Comparison of ENCODE assay signal across 1 cellular context in the genomic region with DNA sequence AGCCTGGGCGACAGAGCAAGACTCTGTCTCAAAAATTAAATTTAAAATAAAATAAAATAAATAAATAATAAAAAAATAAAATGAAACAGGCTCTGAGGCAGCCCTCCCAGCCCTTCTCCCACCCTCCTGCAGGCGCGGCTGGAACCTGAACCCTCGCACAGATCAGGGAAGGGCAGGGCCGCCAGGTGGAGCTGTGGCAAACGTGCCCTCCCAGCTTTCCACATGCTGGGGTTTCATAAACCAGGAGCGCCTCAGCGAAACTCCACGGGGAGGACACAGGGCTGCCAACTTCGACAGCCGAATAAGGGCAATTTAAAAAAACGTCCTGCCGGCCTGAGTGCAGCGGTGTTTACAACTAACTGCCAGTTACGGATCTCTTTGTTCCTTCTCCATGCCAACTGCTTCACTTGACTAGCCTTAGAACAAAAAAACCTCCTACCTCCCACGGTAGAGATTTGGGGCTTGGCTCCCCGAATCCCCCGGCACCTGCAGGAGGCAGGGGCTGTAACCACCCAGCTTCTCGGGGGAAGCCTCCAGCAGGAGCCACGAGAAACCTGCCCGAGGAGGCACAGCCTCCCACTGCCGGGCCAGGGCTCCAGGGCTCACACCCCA.
TF ChIP-seq lines count a peak whose summit lies in the region.

No MANE protein-coding gene starts in this region.

TF ChIP-seq in HEK293, 187 proteins besides CTCF, POLR2A, EP300 and RAD21 (continued from another document):
- TF ChIP-seq ZNF654 (tag by site-specific recombination; IDR thresholded peaks at IDR 0.05; ENCODE audit: low read depth), result peak; percentile 23
- peak; percentile 60 for TF ChIP-seq ZIC2 (tag by site-specific recombination; IDR thresholded peaks at IDR 0.05)
- peak; percentile 40; the same call in 1 of the 2 replicates for TF ChIP-seq ZBTB8A (tag by site-specific recombination; IDR thresholded peaks at IDR 0.05)
- TF ChIP-seq SALL2 (tag by site-specific recombination; IDR thresholded peaks at IDR 0.05; ENCODE audit: borderline replicate concordance), result no peak
- TF ChIP-seq ZNF623 (tag by site-specific recombination; IDR thresholded peaks at IDR 0.05), result no peak
- no peak for TF ChIP-seq ZNF169 (tag by site-specific recombination; IDR thresholded peaks at IDR 0.05)
- no peak for TF ChIP-seq ZNF433 (tag by site-specific recombination; IDR thresholded peaks at IDR 0.05; ENCODE audit: low read depth)
- TF ChIP-seq, protein P1, sequence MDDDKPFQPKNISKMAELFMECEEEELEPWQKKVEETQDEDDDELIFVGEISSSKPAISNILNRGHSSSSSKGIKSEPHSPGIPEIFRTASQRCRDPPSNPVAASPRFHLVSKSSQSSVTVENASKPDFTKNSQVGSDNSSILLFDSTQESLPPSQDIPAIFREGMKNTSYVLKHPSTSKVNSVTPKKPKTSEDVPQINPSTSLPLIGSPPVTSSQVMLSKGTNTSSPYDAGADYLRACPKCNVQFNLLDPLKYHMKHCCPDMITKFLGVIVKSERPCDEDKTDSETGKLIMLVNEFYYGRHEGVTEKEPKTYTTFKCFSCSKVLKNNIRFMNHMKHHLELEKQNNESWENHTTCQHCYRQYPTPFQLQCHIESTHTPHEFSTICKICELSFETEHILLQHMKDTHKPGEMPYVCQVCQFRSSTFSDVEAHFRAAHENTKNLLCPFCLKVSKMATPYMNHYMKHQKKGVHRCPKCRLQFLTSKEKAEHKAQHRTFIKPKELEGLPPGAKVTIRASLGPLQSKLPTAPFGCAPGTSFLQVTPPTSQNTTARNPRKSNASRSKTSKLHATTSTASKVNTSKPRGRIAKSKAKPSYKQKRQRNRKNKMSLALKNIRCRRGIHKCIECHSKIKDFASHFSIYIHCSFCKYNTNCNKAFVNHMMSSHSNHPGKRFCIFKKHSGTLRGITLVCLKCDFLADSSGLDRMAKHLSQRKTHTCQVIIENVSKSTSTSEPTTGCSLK (tag by site-specific recombination; IDR thresholded peaks at IDR 0.05), result no peak
- TF ChIP-seq ZSCAN16 (tag by site-specific recombination; IDR thresholded peaks at IDR 0.05), result no peak
- no peak for TF ChIP-seq ZNF132 (tag by site-specific recombination; IDR thresholded peaks at IDR 0.05; ENCODE audit: borderline replicate concordance)
- 0 out of 2 replicates have a peak, but pooled peaks have one; percentile 41 for TF ChIP-seq GLIS2 (tag by site-specific recombination; IDR thresholded peaks at IDR 0.05)
- no peak for TF ChIP-seq MEIS1 (CRISPR knock-in tag; IDR thresholded peaks at IDR 0.05; ENCODE audit: borderline replicate concordance)
- no peak for TF ChIP-seq ZNF768 (tag by site-specific recombination; IDR thresholded peaks at IDR 0.05)
- TF ChIP-seq, protein P2, sequence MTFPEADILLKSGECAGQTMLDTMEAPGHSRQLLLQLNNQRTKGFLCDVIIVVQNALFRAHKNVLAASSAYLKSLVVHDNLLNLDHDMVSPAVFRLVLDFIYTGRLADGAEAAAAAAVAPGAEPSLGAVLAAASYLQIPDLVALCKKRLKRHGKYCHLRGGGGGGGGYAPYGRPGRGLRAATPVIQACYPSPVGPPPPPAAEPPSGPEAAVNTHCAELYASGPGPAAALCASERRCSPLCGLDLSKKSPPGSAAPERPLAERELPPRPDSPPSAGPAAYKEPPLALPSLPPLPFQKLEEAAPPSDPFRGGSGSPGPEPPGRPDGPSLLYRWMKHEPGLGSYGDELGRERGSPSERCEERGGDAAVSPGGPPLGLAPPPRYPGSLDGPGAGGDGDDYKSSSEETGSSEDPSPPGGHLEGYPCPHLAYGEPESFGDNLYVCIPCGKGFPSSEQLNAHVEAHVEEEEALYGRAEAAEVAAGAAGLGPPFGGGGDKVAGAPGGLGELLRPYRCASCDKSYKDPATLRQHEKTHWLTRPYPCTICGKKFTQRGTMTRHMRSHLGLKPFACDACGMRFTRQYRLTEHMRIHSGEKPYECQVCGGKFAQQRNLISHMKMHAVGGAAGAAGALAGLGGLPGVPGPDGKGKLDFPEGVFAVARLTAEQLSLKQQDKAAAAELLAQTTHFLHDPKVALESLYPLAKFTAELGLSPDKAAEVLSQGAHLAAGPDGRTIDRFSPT (tag by site-specific recombination; IDR thresholded peaks at IDR 0.05), result peak; percentile 22; the same call in 1 of the 2 replicates
- no peak for TF ChIP-seq ZNF621 (tag by site-specific recombination; IDR thresholded peaks at IDR 0.05)
- peak; percentile 87 for TF ChIP-seq ZNF660 (tag by site-specific recombination; IDR thresholded peaks at IDR 0.05)
- TF ChIP-seq SP3 (tag by site-specific recombination; IDR thresholded peaks at IDR 0.05), result no peak
- 0 out of 2 replicates have a peak, but pooled peaks have one; percentile 20 for TF ChIP-seq OSR2 (tag by site-specific recombination; IDR thresholded peaks at IDR 0.05)
- TF ChIP-seq, protein P3, sequence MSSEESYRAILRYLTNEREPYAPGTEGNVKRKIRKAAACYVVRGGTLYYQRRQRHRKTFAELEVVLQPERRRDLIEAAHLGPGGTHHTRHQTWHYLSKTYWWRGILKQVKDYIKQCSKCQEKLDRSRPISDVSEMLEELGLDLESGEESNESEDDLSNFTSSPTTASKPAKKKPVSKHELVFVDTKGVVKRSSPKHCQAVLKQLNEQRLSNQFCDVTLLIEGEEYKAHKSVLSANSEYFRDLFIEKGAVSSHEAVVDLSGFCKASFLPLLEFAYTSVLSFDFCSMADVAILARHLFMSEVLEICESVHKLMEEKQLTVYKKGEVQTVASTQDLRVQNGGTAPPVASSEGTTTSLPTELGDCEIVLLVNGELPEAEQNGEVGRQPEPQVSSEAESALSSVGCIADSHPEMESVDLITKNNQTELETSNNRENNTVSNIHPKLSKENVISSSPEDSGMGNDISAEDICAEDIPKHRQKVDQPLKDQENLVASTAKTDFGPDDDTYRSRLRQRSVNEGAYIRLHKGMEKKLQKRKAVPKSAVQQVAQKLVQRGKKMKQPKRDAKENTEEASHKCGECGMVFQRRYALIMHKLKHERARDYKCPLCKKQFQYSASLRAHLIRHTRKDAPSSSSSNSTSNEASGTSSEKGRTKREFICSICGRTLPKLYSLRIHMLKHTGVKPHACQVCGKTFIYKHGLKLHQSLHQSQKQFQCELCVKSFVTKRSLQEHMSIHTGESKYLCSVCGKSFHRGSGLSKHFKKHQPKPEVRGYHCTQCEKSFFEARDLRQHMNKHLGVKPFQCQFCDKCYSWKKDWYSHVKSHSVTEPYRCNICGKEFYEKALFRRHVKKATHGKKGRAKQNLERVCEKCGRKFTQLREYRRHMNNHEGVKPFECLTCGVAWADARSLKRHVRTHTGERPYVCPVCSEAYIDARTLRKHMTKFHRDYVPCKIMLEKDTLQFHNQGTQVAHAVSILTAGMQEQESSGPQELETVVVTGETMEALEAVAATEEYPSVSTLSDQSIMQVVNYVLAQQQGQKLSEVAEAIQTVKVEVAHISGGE (tag by site-specific recombination; conservative IDR thresholded peaks at IDR 0.05; ENCODE audit: low read depth), result 0 out of 2 replicates have a peak, but pooled peaks have one; percentile 35
- peak; percentile 76 for TF ChIP-seq ZNF600 (tag by site-specific recombination; IDR thresholded peaks at IDR 0.05)
- TF ChIP-seq ZNF266 (tag by site-specific recombination; IDR thresholded peaks at IDR 0.05; ENCODE audit: low read depth), result no peak
- no peak for TF ChIP-seq ZNF548 (tag by site-specific recombination; IDR thresholded peaks at IDR 0.05)
- 0 out of 2 replicates have a peak, but pooled peaks have one; percentile 45 for TF ChIP-seq SP7 (tag by site-specific recombination; IDR thresholded peaks at IDR 0.05)
- TF ChIP-seq, protein P4, sequence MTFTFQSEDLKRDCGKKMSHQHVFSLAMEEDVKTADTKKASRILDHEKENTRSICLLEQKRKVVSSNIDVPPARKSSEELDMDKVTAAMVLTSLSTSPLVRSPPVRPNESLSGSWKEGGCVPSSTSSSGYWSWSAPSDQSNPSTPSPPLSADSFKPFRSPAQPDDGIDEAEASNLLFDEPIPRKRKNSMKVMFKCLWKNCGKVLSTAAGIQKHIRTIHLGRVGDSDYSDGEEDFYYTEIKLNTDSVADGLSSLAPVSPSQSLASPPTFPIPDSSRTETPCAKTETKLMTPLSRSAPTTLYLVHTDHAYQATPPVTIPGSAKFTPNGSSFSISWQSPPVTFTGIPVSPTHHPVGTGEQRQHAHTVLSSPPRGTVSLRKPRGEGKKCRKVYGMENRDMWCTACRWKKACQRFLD (tag by site-specific recombination; IDR thresholded peaks at IDR 0.05), result no peak
